ENCODE assay signal across 8 cellular contexts in the genomic region with DNA sequence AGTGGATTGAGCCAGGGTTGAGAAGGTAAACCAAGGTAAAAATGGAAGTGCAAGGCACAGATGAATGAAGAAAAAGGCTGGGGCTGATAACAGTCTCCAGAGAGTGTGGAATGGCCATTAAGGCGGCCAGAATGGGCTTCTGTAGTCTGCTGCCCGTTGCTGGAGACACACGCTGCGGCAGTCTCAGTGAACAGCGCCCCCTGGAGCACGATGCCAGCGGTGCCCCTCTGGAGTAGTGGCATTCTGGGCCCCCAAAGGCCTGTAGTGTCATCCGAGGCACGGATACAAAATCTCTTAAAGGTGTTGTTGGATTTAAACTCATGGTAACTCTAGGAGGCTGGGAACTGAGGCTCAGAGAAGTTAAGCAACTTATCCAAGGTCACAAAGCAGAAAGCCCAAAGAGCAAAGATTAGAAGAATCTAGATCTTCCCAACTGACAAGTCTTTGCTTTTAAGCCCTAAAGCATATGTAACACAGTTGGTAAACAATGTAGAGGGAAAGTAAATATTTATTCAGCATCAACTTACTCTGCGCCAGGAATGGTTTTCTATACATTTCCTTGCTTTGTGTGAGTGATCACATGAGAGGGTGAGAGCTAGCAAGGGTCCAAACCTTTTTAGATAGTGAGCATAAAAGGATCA. TPM values are rescaled to one million over a fixed set of nuclear protein-coding genes. Genes with fewer than 3 reads are reported as not detected.
DNase-seq lines count a peak whose midpoint lies in the region; ATAC-seq and TF ChIP-seq lines count a peak whose summit lies in the region.

No MANE protein-coding gene starts in this region.

- H4K20me1 ChIP-seq in smooth muscle cell (ENCODE audit: low read depth): no peaks in the 10 kb centered on the region

- H3K9ac ChIP-seq in smooth muscle cell (ENCODE audit: low read depth): no peak overlapping the region

- WGBS in smooth muscle cell (ENCODE audit: low lambda C conversion rate): 26% methylated on average over 10 of the region's 10 CpGs

- intact Hi-C loops in Right ventricle myocardium superior (cut with DNase I) (no loop called here), Right ventricle myocardium inferior (cut with DNase I) (loop anchor here (10.0 kb wide), 1 partner anchor 1114 kb away; no protein-coding TSS in a partner anchor)

- no peaks in the 10 kb centered on the region for H3F3A ChIP-seq in smooth muscle cell (ENCODE audit: low read depth)

- no peaks in the 10 kb centered on the region for H3K79me2 ChIP-seq in smooth muscle cell (ENCODE audit: low read depth)

- TF ChIP-seq CTCF in foreskin fibroblast (IDR thresholded peaks at IDR 0.05; ENCODE audit: low read depth, low read length) (peak; percentile 57), smooth muscle cell (IDR thresholded peaks at IDR 0.05; ENCODE audit: borderline replicate concordance, insufficient read depth, poor library complexity, severe bottlenecking) (peak; percentile 57)

- no peak overlapping the region for H3K4me3 ChIP-seq in foreskin fibroblast (ENCODE audit: low read depth in 1 of 2, low read length in 2 of 2)
- H3K4me3 ChIP-seq in smooth muscle cell: no peak overlapping the region

- ATAC-seq in Right ventricle myocardium superior (ENCODE audit: poor library complexity): no peak
- no peak for ATAC-seq in Right ventricle myocardium inferior
- peak; percentile 77 for ATAC-seq in HG02938 (IDR thresholded peaks at IDR 0.05; ENCODE audit: unreplicated experiment)
- ATAC-seq in esophagus mucosa: no peak

- no peak overlapping the region for H3K4me2 ChIP-seq in smooth muscle cell

- no peak overlapping the region for H3K27ac ChIP-seq in smooth muscle cell (ENCODE audit: low read depth)

- DNase-seq in Right ventricle myocardium superior (peak; percentile 81), Right ventricle myocardium inferior (ENCODE audit: missing footprints) (no peak), NOMO-1 treated with DMSO at 0.1 percent for 48 hours (lab: John Stamatoyannopoulos, UW; ENCODE audit: unreplicated experiment) (peak; percentile 25), activated T-cell treated with anti-CD3 and anti-CD28 coated beads for 4 hours (peak; percentile 51), foreskin fibroblast (peak in 1 of 2 donors; percentile 31), smooth muscle cell (lab: John Stamatoyannopoulos, UW; ENCODE audit: unreplicated experiment) (no peak)

- H3K9me3 ChIP-seq in smooth muscle cell (replicated peaks; ENCODE audit: low read depth): no peaks in the 10 kb centered on the region

- H3K36me3 ChIP-seq in smooth muscle cell (ENCODE audit: low read depth): no peaks in the 10 kb centered on the region

- no peaks in the 10 kb centered on the region for H3K4me1 ChIP-seq in smooth muscle cell (ENCODE audit: low read depth)

- no peak overlapping the region for H2AFZ ChIP-seq in smooth muscle cell (ENCODE audit: low read depth)

- peaks cover 4% of the 10 kb centered on the region for H3K27me3 ChIP-seq in smooth muscle cell (ENCODE audit: low read depth)

RNA-seq across cellular contexts. Expression of a gene that starts 18.2 kb away (rescaled TPM):
- not detected for total RNA-seq in Right ventricle myocardium superior
- not detected for total RNA-seq in Right ventricle myocardium inferior
- total RNA-seq in smooth muscle cell: 0.99 TPM in 1 of 2 replicates, not detected in the other
- polyA plus RNA-seq in smooth muscle cell: 0.35 TPM in 1 of 2 replicates, not detected in the other
- not detected for total RNA-seq in esophagus mucosa

RNA-seq across cellular contexts. Expression of a gene that starts 42.2 kb away (rescaled TPM):
- total RNA-seq in Right ventricle myocardium superior (4.4 TPM), Right ventricle myocardium inferior (7.5 TPM), smooth muscle cell (not detected in 2 replicates), esophagus mucosa (0.08 TPM)
- 0.05 and 0.11 TPM in 2 replicates for polyA plus RNA-seq in smooth muscle cell

Comparison
In these comparisons a context has a peak if more than half of its experiments do, and no peak if none do; other contexts are left out.
1. DNase-seq: peak in Right ventricle myocardium superior (single experiment), NOMO-1 treated with DMSO at 0.1 percent for 48 hours (single experiment) and activated T-cell treated with anti-CD3 and anti-CD28 coated beads for 4 hours (single experiment); none in Right ventricle myocardium inferior (single experiment) and smooth muscle cell (single experiment).